ENCODE assay signal across 1 cellular context in genomic region chr2:70772486-70773155, GRCh38.
TF ChIP-seq lines count a peak whose summit lies in the region.

No MANE protein-coding gene starts in this region.

TF ChIP-seq in K562, 482 proteins besides CTCF, POLR2A, EP300 and RAD21 (continued from another document):
- peak; percentile 43; the same call in 1 of the 2 replicates for TF ChIP-seq CBFA2T2 (conservative IDR thresholded peaks at IDR 0.05)
- peak in 1 of 2 experiments; percentile 17; a peak in 1 of 4 replicates for TF ChIP-seq KDM1A (IDR thresholded peaks at IDR 0.05)
- no peak for TF ChIP-seq MLX (CRISPR knock-in tag; conservative IDR thresholded peaks at IDR 0.05)
- 0 out of 4 replicates have a peak, but pooled peaks of 1 of the 2 experiments have one; percentile 21 for TF ChIP-seq HDAC1 (IDR thresholded peaks at IDR 0.05)
- no peak for TF ChIP-seq RERE (CRISPR knock-in tag; IDR thresholded peaks at IDR 0.05; ENCODE audit: borderline replicate concordance)
- no peak for TF ChIP-seq MAFF (IDR thresholded peaks at IDR 0.05; ENCODE audit: low read length)
- TF ChIP-seq CBFA2T3 (IDR thresholded peaks at IDR 0.05), result peak; percentile 72
- TF ChIP-seq POLR2AphosphoS5 (IDR thresholded peaks at IDR 0.05; ENCODE audit: control insufficient read depth, insufficient read depth, low read depth, low read length), result 0 out of 2 replicates have a peak, but pooled peaks have one; percentile 23
- TF ChIP-seq TAL1 (IDR thresholded peaks at IDR 0.05), result peak; percentile 22; the same call in 1 of the 2 replicates
- TF ChIP-seq TCF3 (CRISPR knock-in tag; IDR thresholded peaks at IDR 0.05), result peak; percentile 63
- peak; percentile 59 for TF ChIP-seq TEAD4 (IDR thresholded peaks at IDR 0.05; ENCODE audit: low read length)
- TF ChIP-seq TEAD4 (CRISPR knock-in tag; IDR thresholded peaks at IDR 0.05; ENCODE audit: borderline replicate concordance), result no peak
- 0 out of 2 replicates have a peak, but pooled peaks have one; percentile 36 for TF ChIP-seq NCOR1 (IDR thresholded peaks at IDR 0.05)
TF ChIP-seq in K562: peak in this region for 10.
